8 cellular contexts compared by ENCODE assay signal in the genomic region with DNA sequence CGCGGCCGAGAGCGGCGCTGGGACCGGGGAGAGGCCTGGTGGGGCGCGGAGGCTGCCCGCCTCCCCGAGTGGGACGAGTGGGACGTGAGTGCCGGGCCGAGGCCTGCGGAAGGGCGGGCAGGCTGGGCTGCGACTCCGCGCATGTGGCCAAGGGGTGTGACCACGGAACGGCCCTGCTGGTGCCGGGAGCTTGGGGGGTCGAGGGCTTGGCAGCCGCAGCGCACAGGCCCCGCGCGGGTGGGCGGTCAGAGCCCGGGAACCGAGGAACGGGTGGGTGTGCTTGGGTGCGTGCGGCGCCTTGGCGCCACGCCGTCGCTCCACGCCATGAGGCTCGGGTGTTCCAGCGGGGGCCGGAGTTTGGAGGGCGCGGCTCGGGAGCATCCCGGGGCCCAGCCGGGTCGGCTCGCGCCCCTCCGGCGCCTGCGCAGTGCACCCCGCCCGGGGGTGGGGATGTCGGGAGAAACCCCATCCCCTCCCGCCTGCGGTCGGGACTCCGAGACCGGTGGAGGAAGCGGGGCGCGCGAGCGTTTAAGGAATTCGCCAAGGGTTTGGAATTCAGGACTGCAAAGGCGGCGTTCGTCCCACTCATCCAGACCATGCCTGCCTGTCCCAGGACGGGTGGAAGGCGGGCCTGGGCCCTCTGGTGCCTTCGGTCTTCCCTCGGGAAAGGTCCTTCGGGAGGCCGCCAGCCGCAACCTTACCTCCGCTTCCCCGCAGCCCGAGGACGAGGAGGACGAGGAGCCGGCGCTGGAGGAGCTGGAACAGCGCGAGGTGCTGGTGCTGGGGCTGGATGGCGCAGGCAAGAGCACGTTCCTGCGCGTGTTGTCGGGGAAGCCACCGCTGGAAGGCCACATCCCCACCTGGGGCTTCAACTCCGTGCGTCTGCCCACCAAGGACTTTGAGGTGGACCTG.
DNase-seq lines count a peak whose midpoint lies in the region; ATAC-seq, FAIRE-seq and TF ChIP-seq lines count a peak whose summit lies in the region.

No MANE protein-coding gene starts in this region.

- TF ChIP-seq CTCF in GM13977 (IDR thresholded peaks at IDR 0.05; ENCODE audit: extremely low read depth, insufficient read depth, missing control alignments) = no peak
- no peak for TF ChIP-seq CTCF in fibroblast of pulmonary artery (IDR thresholded peaks at IDR 0.05; ENCODE audit: low read length, missing control alignments)
- no peak for TF ChIP-seq CTCF in nephron progenitor cell (IDR thresholded peaks at IDR 0.05)

- in situ Hi-C loops in GM13977 (cut with MboI; ENCODE audit: low pct_unique_long_range_greater_than_20kb, low sequenced_read_pairs, unreplicated experiment) = no loop called here

- DNase-seq in GM13977 (ENCODE audit: low spot score) (peak; percentile 63), fibroblast of pulmonary artery (ENCODE audit: low read depth) (peak; percentile 27), nephron progenitor cell (peak; percentile 76), urothelium cell line (ENCODE audit: low spot score) (peak; percentile 48), NCI-H128 (lab: John Stamatoyannopoulos, UW; ENCODE audit: unreplicated experiment) (no peak)
- DNase-seq in activated T-cell treated with anti-CD3 and anti-CD28 coated beads, Interleukin-2, amount 50 U/mL, for 48 hours = peak; percentile 60 to 67

- no peaks in the 10 kb centered on the region for H3K9me3 Mint-ChIP-seq in nephron progenitor cell

- peaks cover 36% of the 10 kb centered on the region for H3K36me3 Mint-ChIP-seq in nephron progenitor cell (ENCODE audit: low read depth)

- ATAC-seq in HG03442 (IDR thresholded peaks at IDR 0.05; ENCODE audit: unreplicated experiment) (peak; percentile 17), HG02938 (IDR thresholded peaks at IDR 0.05; ENCODE audit: unreplicated experiment) (no peak)

- H3K4me1 Mint-ChIP-seq in nephron progenitor cell = peaks cover 19% of the 10 kb centered on the region

- H3K4me3 Mint-ChIP-seq in nephron progenitor cell = peak overlapping the region; percentile 79

- peak overlapping the region; percentile 62 for H3K4me3 ChIP-seq in fibroblast of pulmonary artery (replicated peaks; ENCODE audit: low read depth, low read length)

- FAIRE-seq in urothelium cell line (lab: Jason Lieb, UNC) = no peak

- no peak overlapping the region for H3K27ac Mint-ChIP-seq in nephron progenitor cell

- H3K27me3 Mint-ChIP-seq in nephron progenitor cell (ENCODE audit: low read depth, poor library complexity) = peaks cover 58% of the 10 kb centered on the region
